20 cellular contexts compared by ENCODE assay signal in the genomic region with DNA sequence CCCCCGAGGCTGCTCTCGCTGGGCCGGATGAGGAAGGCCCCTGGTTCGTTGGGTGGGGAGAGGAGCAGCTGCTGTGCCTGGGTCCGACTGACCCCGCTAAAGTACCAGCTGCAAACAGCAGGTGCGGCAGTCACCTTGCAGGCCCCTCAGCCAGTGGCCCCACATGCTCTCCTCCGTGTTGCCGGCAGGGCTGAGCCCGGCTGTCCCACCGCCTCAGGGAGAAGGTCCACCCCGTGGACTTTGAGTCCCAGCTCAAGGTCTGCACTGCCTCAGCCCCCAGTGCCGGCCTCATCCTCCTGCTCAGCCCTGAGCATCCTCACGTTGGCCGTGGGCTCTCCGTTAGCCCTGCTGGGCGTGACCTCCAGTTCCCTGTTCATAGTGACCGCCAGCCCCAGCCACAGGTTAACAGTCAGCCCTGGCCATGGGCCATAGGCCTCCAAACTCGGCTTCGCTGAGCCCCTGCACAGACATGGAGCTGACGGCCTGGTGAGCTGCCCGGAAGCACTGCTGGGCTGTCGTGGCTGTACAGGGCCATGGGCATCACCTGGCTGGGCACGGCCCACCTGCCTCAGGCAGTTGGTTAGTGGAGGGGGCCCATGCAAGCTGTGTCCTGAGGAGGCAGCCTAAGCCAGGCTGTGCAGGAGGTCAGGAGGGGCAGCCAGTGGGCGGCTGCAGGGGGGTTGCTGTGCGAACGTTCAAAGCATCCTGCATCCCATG. TPM values are rescaled to one million over a fixed set of nuclear protein-coding genes. Genes with fewer than 3 reads are reported as not detected.
"Had no signal": no experiment of that assay in that cellular context is flagged by ENCODE, and none has a peak within 500 bp of the region (broad histone marks: within the 10 kb centered on the region; RNA-seq: fewer than 3 reads in every experiment).

No MANE protein-coding gene starts in this region.

- DNase-seq: activated B cell treated with CpG ODN at 0.5 μM for 24 hours; activated CD4-positive, alpha-beta T cell treated with anti-CD3 and anti-CD28 coated beads, Interleukin-2, amount 10 ng/mL, durations not matched to agents 24 days and 14 days; activated CD8-positive, alpha-beta memory T cell treated with anti-CD3 and anti-CD28 coated beads, Interleukin-2, amount 50 U/mL, for 4 hours; activated CD8-positive, alpha-beta T cell treated with anti-CD3 and anti-CD28 coated beads, Interleukin-2, amount 10 ng/mL, durations not matched to agents 7 days and 5 days; activated effector memory CD4-positive, alpha-beta T cell treated with anti-CD3 and anti-CD28 coated beads, Interleukin-2, amount 50 U/mL, for 16 hours; activated T-cell treated with anti-CD3 and anti-CD28 coated beads, Interleukin-2, amount 50 U/mL, for 48 hours; caudate nucleus; kidney; left ventricle myocardium inferior; natural killer cell; stimulated activated CD4-positive, alpha-beta T cell treated with anti-CD3 and anti-CD28 coated beads, Interleukin-4, amount 100 ng/mL, for 4 hours; stimulated activated CD8-positive, alpha-beta memory T cell treated with anti-CD3 and anti-CD28 coated beads, Interleukin-4, amount 100 ng/mL, for 48 hours; stimulated activated naive CD8-positive, alpha-beta T cell treated with anti-CD3 and anti-CD28 coated beads, Interleukin-15, Interleukin-2, amounts not matched to agents 100 U/mL and 50 U/mL, for 24 hours had no signal

- ATAC-seq: activated CD8-positive, alpha-beta T cell treated with anti-CD3 and anti-CD28 coated beads, Interleukin-2, amount 10 ng/mL, durations not matched to agents 7 days and 5 days; activated naive CD4-positive, alpha-beta T cell treated with anti-CD3 and anti-CD28 coated beads, Interleukin-2, amount 50 U/mL, for 72 hours; natural killer cell; stimulated activated naive CD8-positive, alpha-beta T cell treated with anti-CD3 and anti-CD28 coated beads, Interleukin-15, Interleukin-2, amounts not matched to agents 100 U/mL and 50 U/mL, for 24 hours had no signal

- H3K27me3 ChIP-seq: hepatocyte, right atrium auricular region had no signal

- H3K9me3 ChIP-seq: esophagus muscularis mucosa, left ventricle myocardium inferior, right atrium auricular region had no signal

- H3K4me3 ChIP-seq: esophagus muscularis mucosa, hepatocyte, left ventricle myocardium inferior, right atrium auricular region, skin epidermis had no signal

- H3K4me1 ChIP-seq: left ventricle myocardium inferior, right atrium auricular region had no signal

- H3K27ac ChIP-seq: esophagus muscularis mucosa, hepatocyte, left ventricle myocardium inferior, right atrium auricular region had no signal

- H3K36me3 ChIP-seq: esophagus muscularis mucosa, left ventricle myocardium inferior, right atrium auricular region had no signal

RNA-seq across cellular contexts. Expression of a gene that starts 3.1 kb away (rescaled TPM):
- total RNA-seq: activated CD4-positive, alpha-beta T cell treated with anti-CD3 and anti-CD28 coated beads, Interleukin-2, amount 10 ng/mL, durations not matched to agents 24 days and 14 days; activated CD8-positive, alpha-beta T cell treated with anti-CD3 and anti-CD28 coated beads, Interleukin-2, amount 10 ng/mL, durations not matched to agents 7 days and 5 days; activated naive CD4-positive, alpha-beta T cell treated with anti-CD3 and anti-CD28 coated beads, Interleukin-2, amount 50 U/mL, for 72 hours; esophagus muscularis mucosa; hepatocyte; left ventricle myocardium inferior; mucosa of gallbladder; progenitor cell of endocrine pancreas; right atrium auricular region had no signal
- polyA plus RNA-seq: hepatocyte had no signal

RNA-seq across cellular contexts. Expression of a gene that starts 7.2 kb away (rescaled TPM):
- total RNA-seq: left ventricle myocardium inferior, right atrium auricular region had no signal

RNA-seq across cellular contexts. Expression of a gene that starts 9.6 kb away (rescaled TPM):
- total RNA-seq: right atrium auricular region had no signal
